ENCODE assay signal across 23 cellular contexts in the genomic region with DNA sequence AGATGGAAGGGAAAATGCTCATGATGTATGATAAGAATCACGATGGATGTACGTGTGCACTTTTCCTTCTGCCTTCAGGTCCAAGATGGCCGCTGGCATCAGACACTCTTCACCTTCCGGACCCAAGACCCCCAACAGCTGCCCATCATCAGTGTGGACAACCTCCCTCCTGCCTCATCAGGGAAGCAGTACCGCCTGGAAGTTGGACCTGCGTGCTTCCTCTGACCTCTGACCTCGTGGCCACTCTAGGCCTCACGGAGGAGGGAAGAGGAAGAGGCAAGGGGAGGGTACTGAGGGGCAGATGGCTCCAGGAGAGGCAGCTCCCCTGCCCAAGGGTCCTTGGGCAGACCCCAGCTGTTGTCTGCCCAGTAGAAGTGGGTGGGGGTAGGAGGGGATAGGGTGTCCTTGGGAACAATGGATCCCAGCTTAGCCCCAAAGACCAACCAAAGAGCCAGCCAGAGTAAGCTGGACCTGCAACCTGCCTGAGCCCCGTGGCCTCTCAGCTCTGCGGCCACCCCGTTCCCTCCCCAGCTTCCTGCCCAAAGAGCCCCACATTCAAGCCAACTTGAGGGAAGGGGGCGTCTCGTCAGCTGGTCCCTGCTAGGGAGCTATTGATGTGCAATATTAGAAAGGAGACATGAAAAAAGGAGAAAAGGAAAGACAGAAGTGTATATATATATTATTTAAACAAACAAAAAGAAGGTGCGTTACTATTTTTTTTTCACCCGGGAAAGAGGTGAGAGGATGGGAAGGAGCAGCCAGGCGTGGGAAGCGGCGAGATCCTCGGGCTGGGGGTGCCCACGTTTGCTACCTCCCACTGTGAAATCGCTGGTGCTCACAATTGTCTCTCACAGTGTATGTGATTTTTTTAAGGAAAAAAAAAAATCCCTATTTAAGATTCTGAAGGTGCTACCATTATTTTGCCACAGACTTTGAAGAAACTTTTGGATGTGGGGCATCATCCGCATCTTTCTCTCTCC. TPM values are rescaled to one million over a fixed set of nuclear protein-coding genes. Genes with fewer than 3 reads are reported as not detected.
A peak's percentile ranks its signal among the peaks of the same experiment; 100 is the strongest.
DNase-seq lines count a peak whose midpoint lies in the region; ATAC-seq and TF ChIP-seq lines count a peak whose summit lies in the region.
"Had no signal": no experiment of that assay in that cellular context is flagged by ENCODE, and none has a peak within 500 bp of the region (broad histone marks: within the 10 kb centered on the region; RNA-seq: fewer than 3 reads in every experiment).

No MANE protein-coding gene starts in this region.

- no peak for TF ChIP-seq POLR2A in Peyer's patch (IDR thresholded peaks at IDR 0.05)
- no peak for TF ChIP-seq POLR2A in sigmoid colon (IDR thresholded peaks at IDR 0.05)

- intact Hi-C loops in sigmoid colon (cut with DNase I), result no loop called here
- intact Hi-C loops in lower lobe of right lung (cut with DNase I), result no loop called here

- H3K27me3 ChIP-seq in Peyer's patch (no peaks in the 10 kb centered on the region), sigmoid colon (no peaks in the 10 kb centered on the region), lower lobe of right lung (ENCODE audit: low read depth) (no peaks in the 10 kb centered on the region)
- H3K27me3 ChIP-seq: suprapubic skin had no signal

- H3K9me3 Mint-ChIP-seq in activated CD8-positive, alpha-beta memory T cell treated with anti-CD3 and anti-CD28 coated beads, Interleukin-2, amount 10 ng/mL, durations not matched to agents 7 days and 5 days (ENCODE audit: low read depth), result no peaks in the 10 kb centered on the region
- H3K9me3 Mint-ChIP-seq: activated CD4-positive, alpha-beta T cell treated with anti-CD3 and anti-CD28 coated beads, Interleukin-2, amount 10 ng/mL, durations not matched to agents 7 days and 5 days; stimulated activated effector memory CD8-positive, alpha-beta T cell treated with anti-CD3 and anti-CD28 coated beads, Interleukin-12 subunit alpha, Interleukin-12 subunit beta, amount 100 ng/mL, for 72 hours had no signal

- H3K27me3 Mint-ChIP-seq in activated CD8-positive, alpha-beta memory T cell treated with anti-CD3 and anti-CD28 coated beads, Interleukin-2, amount 10 ng/mL, durations not matched to agents 7 days and 5 days, result no peaks in the 10 kb centered on the region
- H3K27me3 Mint-ChIP-seq: activated CD4-positive, alpha-beta T cell treated with anti-CD3 and anti-CD28 coated beads, Interleukin-2, amount 10 ng/mL, durations not matched to agents 7 days and 5 days; IgD-negative memory B cell had no signal

- H3K36me3 ChIP-seq in Peyer's patch (no peaks in the 10 kb centered on the region), sigmoid colon (no peaks in the 10 kb centered on the region), lower lobe of right lung (peaks cover 4% of the 10 kb centered on the region)

- no peak overlapping the region for H3K4me3 Mint-ChIP-seq in activated CD8-positive, alpha-beta memory T cell treated with anti-CD3 and anti-CD28 coated beads, Interleukin-2, amount 10 ng/mL, durations not matched to agents 7 days and 5 days
- H3K4me3 Mint-ChIP-seq: activated CD4-positive, alpha-beta T cell treated with anti-CD3 and anti-CD28 coated beads, Interleukin-2, amount 10 ng/mL, durations not matched to agents 7 days and 5 days; stimulated activated effector memory CD8-positive, alpha-beta T cell treated with anti-CD3 and anti-CD28 coated beads, Interleukin-12 subunit alpha, Interleukin-12 subunit beta, amount 100 ng/mL, for 72 hours had no signal

- H3K4me1 ChIP-seq in Peyer's patch, result no peaks in the 10 kb centered on the region
- H3K4me1 ChIP-seq in sigmoid colon, result peaks cover 0 to under 1% (median 0%) of the 10 kb centered on the region in 4 donors
- no peaks in the 10 kb centered on the region for H3K4me1 ChIP-seq in lower lobe of right lung
- H3K4me1 ChIP-seq: suprapubic skin had no signal

- H3K4me1 Mint-ChIP-seq in activated CD8-positive, alpha-beta memory T cell treated with anti-CD3 and anti-CD28 coated beads, Interleukin-2, amount 10 ng/mL, durations not matched to agents 7 days and 5 days, result no peaks in the 10 kb centered on the region
- H3K4me1 Mint-ChIP-seq: activated CD4-positive, alpha-beta T cell treated with anti-CD3 and anti-CD28 coated beads, Interleukin-2, amount 10 ng/mL, durations not matched to agents 7 days and 5 days had no signal

- H3K27ac ChIP-seq in Peyer's patch, result no peak overlapping the region
- no peak overlapping the region for H3K27ac ChIP-seq in sigmoid colon
- no peak overlapping the region for H3K27ac ChIP-seq in lower lobe of right lung
- H3K27ac ChIP-seq: RWPE1, skin epidermis, suprapubic skin had no signal

- 88% methylated on average over 22 of the region's 22 CpGs for WGBS in sigmoid colon, 2 donors

- TF ChIP-seq EP300 in sigmoid colon (IDR thresholded peaks at IDR 0.05), result no peak

- DNase-seq in Peyer's patch (peak in 2 of 3 donors; percentile 14 to 40), islet precursor cell (peak; percentile 19), sigmoid colon (peak; percentile 45), NCI-H526 (lab: John Stamatoyannopoulos, UW) (no peak), lower lobe of right lung (no peak)
- peak; percentile 28 for DNase-seq in activated CD8-positive, alpha-beta memory T cell treated with anti-CD3 and anti-CD28 coated beads, Interleukin-2, amount 10 ng/mL, durations not matched to agents 7 days and 5 days
- DNase-seq: activated CD4-positive, alpha-beta T cell treated with anti-CD3 and anti-CD28 coated beads, Interleukin-2, amount 10 ng/mL, durations not matched to agents 7 days and 5 days; cortex of kidney; NCI-H1105; NCI-H2081; NCI-H226; NCI-H774; SK-N-SH; T-helper 2 cell had no signal

- H3K9me3 ChIP-seq in Peyer's patch (no peaks in the 10 kb centered on the region), sigmoid colon (no peaks in the 10 kb centered on the region), lower lobe of right lung (no peaks in the 10 kb centered on the region)
- H3K9me3 ChIP-seq: SK-N-SH, suprapubic skin had no signal

- H3K4me3 ChIP-seq in Peyer's patch (no peak overlapping the region), sigmoid colon (no peak overlapping the region), lower lobe of right lung (no peak overlapping the region)
- H3K4me3 ChIP-seq: skin epidermis, suprapubic skin had no signal

- no peak overlapping the region for H3K27ac Mint-ChIP-seq in activated CD8-positive, alpha-beta memory T cell treated with anti-CD3 and anti-CD28 coated beads, Interleukin-2, amount 10 ng/mL, durations not matched to agents 7 days and 5 days
- H3K27ac Mint-ChIP-seq: activated CD4-positive, alpha-beta T cell treated with anti-CD3 and anti-CD28 coated beads, Interleukin-2, amount 10 ng/mL, durations not matched to agents 7 days and 5 days; IgD-negative memory B cell; stimulated activated effector memory CD8-positive, alpha-beta T cell treated with anti-CD3 and anti-CD28 coated beads, Interleukin-12 subunit alpha, Interleukin-12 subunit beta, amount 100 ng/mL, for 72 hours had no signal

- no peak for ATAC-seq in activated CD8-positive, alpha-beta memory T cell treated with anti-CD3 and anti-CD28 coated beads, Interleukin-2, amount 10 ng/mL, durations not matched to agents 7 days and 5 days
- no peak for ATAC-seq in GM19351 (IDR thresholded peaks at IDR 0.05; ENCODE audit: unreplicated experiment)
- no peak for ATAC-seq in lower lobe of right lung
- ATAC-seq: stimulated activated effector memory CD8-positive, alpha-beta T cell treated with anti-CD3 and anti-CD28 coated beads, Interleukin-12 subunit alpha, Interleukin-12 subunit beta, amount 100 ng/mL, for 72 hours had no signal

- CTCF ChIA-PET in activated CD8-positive, alpha-beta memory T cell treated with anti-CD3 and anti-CD28 coated beads, Interleukin-2, amount 10 ng/mL, durations not matched to agents 7 days and 5 days (lab: Charles Lee), result interaction anchor here (0.9 kb wide), 1 partner anchor 229 kb away, joined by 3 read pairs; no protein-coding TSS in a partner anchor

- no peak for TF ChIP-seq CTCF in Peyer's patch (IDR thresholded peaks at IDR 0.05)
- TF ChIP-seq CTCF in sigmoid colon (IDR thresholded peaks at IDR 0.05), result no peak
- no peak for TF ChIP-seq CTCF in lower lobe of right lung (IDR thresholded peaks at IDR 0.05)

- no peaks in the 10 kb centered on the region for H3K36me3 Mint-ChIP-seq in activated CD8-positive, alpha-beta memory T cell treated with anti-CD3 and anti-CD28 coated beads, Interleukin-2, amount 10 ng/mL, durations not matched to agents 7 days and 5 days
- H3K36me3 Mint-ChIP-seq: IgD-negative memory B cell had no signal

RNA-seq across cellular contexts. Expression of gene ORM1, which starts 12.1 kb away (rescaled TPM):
- total RNA-seq in Peyer's patch, result not detected
- not detected for total RNA-seq in activated CD8-positive, alpha-beta memory T cell treated with anti-CD3 and anti-CD28 coated beads, Interleukin-2, amount 10 ng/mL, durations not matched to agents 7 days and 5 days
- not detected for total RNA-seq in sigmoid colon
- polyA plus RNA-seq in sigmoid colon, result 1 to 10 TPM in 2 of 3 donors, not detected in 1; 1.1 to 1.8 TPM
- total RNA-seq in lower lobe of right lung, result 9.2 TPM
- total RNA-seq: activated CD4-positive, alpha-beta T cell treated with anti-CD3 and anti-CD28 coated beads, Interleukin-2, amount 10 ng/mL, durations not matched to agents 7 days and 5 days; fibroblast of lung; lung microvascular endothelial cell had no signal
- polyA plus RNA-seq: fibroblast of lung, IgD-negative memory B cell, keratinocyte, SK-N-SH had no signal

RNA-seq across cellular contexts. Expression of gene ORM2, which starts 18.9 kb away (rescaled TPM):
- not detected for total RNA-seq in Peyer's patch
- not detected for total RNA-seq in activated CD8-positive, alpha-beta memory T cell treated with anti-CD3 and anti-CD28 coated beads, Interleukin-2, amount 10 ng/mL, durations not matched to agents 7 days and 5 days
- total RNA-seq in sigmoid colon, result not detected
- polyA plus RNA-seq in sigmoid colon, result under 1 TPM in 1 of 3 donors, not detected in 2; 0.38 TPM
- 3.1 TPM for total RNA-seq in lower lobe of right lung
- total RNA-seq: activated CD4-positive, alpha-beta T cell treated with anti-CD3 and anti-CD28 coated beads, Interleukin-2, amount 10 ng/mL, durations not matched to agents 7 days and 5 days; fibroblast of lung; lung microvascular endothelial cell had no signal
- polyA plus RNA-seq: fibroblast of lung, IgD-negative memory B cell, keratinocyte, SK-N-SH had no signal

Comparison
In these comparisons a context has a peak if more than half of its experiments do, and no peak if none do; other contexts are left out.
1. DNase-seq: peak in Peyer's patch (2 of 3), activated CD8-positive, alpha-beta memory T cell treated with anti-CD3 and anti-CD28 coated beads, Interleukin-2, amount 10 ng/mL, durations not matched to agents 7 days and 5 days (single experiment), islet precursor cell (single experiment) and sigmoid colon (single experiment); none in NCI-H526 (0 of 2) and lower lobe of right lung (single experiment).
2. RNA of gene ORM1, which starts 12.1 kb away (total RNA-seq): 9.2 TPM in lower lobe of right lung (single experiment); not detected in Peyer's patch, not detected in activated CD8-positive, alpha-beta memory T cell treated with anti-CD3 and anti-CD28 coated beads, Interleukin-2, amount 10 ng/mL, durations not matched to agents 7 days and 5 days and not detected in sigmoid colon; every median in the first group is over 10 times any median in the second.